Comparison of ENCODE assay signal across 8 cellular contexts in genomic region chr6:112253505-112253841, GRCh38. TPM values are rescaled to one million over a fixed set of nuclear protein-coding genes. Genes with fewer than 3 reads are reported as not detected.
DNase-seq lines count a peak whose midpoint lies in the region; ATAC-seq and TF ChIP-seq lines count a peak whose summit lies in the region.

No MANE protein-coding gene starts in this region.

- CTCF ChIA-PET in PC-3 (lab: Charles Lee): no interaction called here

- peaks cover 30% of the 10 kb centered on the region for H3K4me1 Mint-ChIP-seq in endodermal cell

- H3K4me1 ChIP-seq in PC-3 (ENCODE audit: insufficient read depth, low read length) (peaks cover 13% of the 10 kb centered on the region), endodermal cell (ENCODE audit: control insufficient read depth, insufficient read depth, low read length) (peaks cover 15% of the 10 kb centered on the region), mucosa of rectum (ENCODE audit: control insufficient read depth in 2 of 2, insufficient read depth in 2 of 2, low read length in 2 of 2) (peaks cover 0 to 3% of the 10 kb centered on the region in 2 donors)

- no peaks in the 10 kb centered on the region for H3K36me3 Mint-ChIP-seq in endodermal cell (ENCODE audit: low read depth)

- TF ChIP-seq CTCF in PC-3 (conservative IDR thresholded peaks at IDR 0.05; ENCODE audit: low read depth, low read length): no peak
- TF ChIP-seq CTCF in endodermal cell (conservative IDR thresholded peaks at IDR 0.05): no peak

- POLR2A ChIA-PET in PC-3 (lab: Charles Lee; ENCODE audit: unreplicated experiment): interaction anchor here (0.9 kb wide), 1 partner anchor 46 kb away, joined by 8 read pairs; no protein-coding TSS in a partner anchor

- H3F3A ChIP-seq in PC-3 (ENCODE audit: low read length, unreplicated experiment): no peaks in the 10 kb centered on the region

- no TSS peak for BruUV-seq in PC-3 (replicated peaks; lab: Mats Ljungman, UMichigan)

- H3K36me3 ChIP-seq in PC-3 (ENCODE audit: low read depth, low read length): no peaks in the 10 kb centered on the region
- H3K36me3 ChIP-seq in endodermal cell (ENCODE audit: control insufficient read depth, insufficient read depth, low read length): no peaks in the 10 kb centered on the region
- H3K36me3 ChIP-seq in mucosa of rectum (ENCODE audit: control insufficient read depth in 2 of 2, insufficient read depth in 2 of 2, low read length in 2 of 2): no peaks in the 10 kb centered on the region

- H3K27ac Mint-ChIP-seq in endodermal cell: no peak overlapping the region

- ATAC-seq in PC-3 (peak; percentile 32), HG02588 (IDR thresholded peaks at IDR 0.05; ENCODE audit: unreplicated experiment) (no peak), HG02852 (IDR thresholded peaks at IDR 0.05; ENCODE audit: unreplicated experiment) (no peak)

- H3K9ac ChIP-seq in PC-3 (ENCODE audit: low read length): peak overlapping the region; percentile 73
- no peak overlapping the region for H3K9ac ChIP-seq in endodermal cell (ENCODE audit: extremely low read depth, low read length, poor library complexity, severe bottlenecking)
- peak overlapping the region; percentile 67 to 70 for H3K9ac ChIP-seq in mucosa of rectum (ENCODE audit: low read depth in 1 of 2, low read length in 2 of 2)

- H3K4me3 Mint-ChIP-seq in endodermal cell: peak overlapping the region; percentile 75

- peaks cover 14% of the 10 kb centered on the region for H3K9me3 Mint-ChIP-seq in endodermal cell

- H3K27me3 ChIP-seq in PC-3 (ENCODE audit: low read length) (no peaks in the 10 kb centered on the region), endodermal cell (ENCODE audit: control insufficient read depth, insufficient read depth, low read length, poor library complexity, severe bottlenecking) (peaks cover 14% of the 10 kb centered on the region), mucosa of rectum (ENCODE audit: control insufficient read depth in 2 of 2, insufficient read depth in 2 of 2, low read length in 2 of 2) (peaks cover 0 to 5% of the 10 kb centered on the region in 2 donors)

- H3K79me2 ChIP-seq in PC-3 (ENCODE audit: low read length): no peaks in the 10 kb centered on the region

- intact Hi-C loops in PC-3 (cut with micrococcal nuclease): loop anchor here (5.0 kb wide), 1 partner anchor 51 kb away; no protein-coding TSS in a partner anchor

- H3K4me3 ChIP-seq in PC-3 (ENCODE audit: low read length) (peak overlapping the region; percentile 80), endodermal cell (ENCODE audit: low read length) (peak overlapping the region; percentile 83), mucosa of rectum (ENCODE audit: low read length in 2 of 2) (peak overlapping the region; percentile 71 to 74)

- no peaks in the 10 kb centered on the region for H4K20me1 ChIP-seq in PC-3 (ENCODE audit: low read length)

- H3K9me3 ChIP-seq in PC-3 (ENCODE audit: low read length): no peaks in the 10 kb centered on the region
- no peaks in the 10 kb centered on the region for H3K9me3 ChIP-seq in endodermal cell (ENCODE audit: control insufficient read depth, low read length)
- H3K9me3 ChIP-seq in mucosa of rectum (ENCODE audit: control insufficient read depth in 2 of 2, low read length in 2 of 2): no peaks in the 10 kb centered on the region

- H3K27me3 Mint-ChIP-seq in endodermal cell (ENCODE audit: insufficient read depth): peaks cover 40% of the 10 kb centered on the region

- 2 to 4% methylated on average over 6 to 8 of the region's 8 CpGs for WGBS in endodermal cell (ENCODE audit: insufficient coverage in 1 of 2, insufficient read length in 1 of 2), 2 experiments

- no peak overlapping the region for H3K27ac ChIP-seq in PC-3 (ENCODE audit: low read length)
- H3K27ac ChIP-seq in endodermal cell (ENCODE audit: low read depth, low read length): no peak overlapping the region
- H3K27ac ChIP-seq in mucosa of rectum (ENCODE audit: low read depth in 2 of 2, low read length in 2 of 2): peak overlapping the region; percentile 67 to 80

- peak overlapping the region; percentile 88 for H3K4me2 ChIP-seq in PC-3 (ENCODE audit: low read length)

- H2AFZ ChIP-seq in PC-3 (ENCODE audit: low read length): peak overlapping the region; percentile 91

- DNase-seq in ELR (ENCODE audit: low read depth) (peak; percentile 38), PC-3 (peak; percentile 3), endodermal cell (peak; percentile 73), NCI-H510A treated with DMSO at 0.1 percent for 48 hours (lab: John Stamatoyannopoulos, UW) (no peak), glomerular visceral epithelial cell (ENCODE audit: extremely low spot score) (no peak)

- H3K9me2 ChIP-seq in PC-3 (replicated peaks; ENCODE audit: low read length): no peaks in the 10 kb centered on the region

RNA-seq across cellular contexts. Expression of gene LAMA4, which starts 0.9 kb away (rescaled TPM):
- total RNA-seq in PC-3 (2014; rRNA removed) (9.4 and 18.3 TPM in 2 replicates), endodermal cell (1 to 10 TPM in 1 of 2 donors, under 1 TPM in 1; 0.24 to 3.7 TPM)
- 6.4 TPM for polyA plus RNA-seq in endodermal cell (2013, experiment 1 of 2)
- polyA plus RNA-seq in endodermal cell (2013, experiment 2 of 2): 4.8 TPM

Comparison
In these comparisons a context has a peak if more than half of its experiments do, and no peak if none do; other contexts are left out.
1. DNase-seq: peak in ELR (single experiment), PC-3 (single experiment) and endodermal cell (single experiment); none in NCI-H510A treated with DMSO at 0.1 percent for 48 hours (single experiment) and glomerular visceral epithelial cell (single experiment).
2. H3K27ac ChIP-seq: peak in mucosa of rectum (2 of 2); none in PC-3 (single experiment) and endodermal cell (single experiment).
3. Peak in every context shown above with its lines, with median percentiles within 50 percentile points of each other: H3K4me3 ChIP-seq.